13 cellular contexts compared by ENCODE assay signal in the genomic region with DNA sequence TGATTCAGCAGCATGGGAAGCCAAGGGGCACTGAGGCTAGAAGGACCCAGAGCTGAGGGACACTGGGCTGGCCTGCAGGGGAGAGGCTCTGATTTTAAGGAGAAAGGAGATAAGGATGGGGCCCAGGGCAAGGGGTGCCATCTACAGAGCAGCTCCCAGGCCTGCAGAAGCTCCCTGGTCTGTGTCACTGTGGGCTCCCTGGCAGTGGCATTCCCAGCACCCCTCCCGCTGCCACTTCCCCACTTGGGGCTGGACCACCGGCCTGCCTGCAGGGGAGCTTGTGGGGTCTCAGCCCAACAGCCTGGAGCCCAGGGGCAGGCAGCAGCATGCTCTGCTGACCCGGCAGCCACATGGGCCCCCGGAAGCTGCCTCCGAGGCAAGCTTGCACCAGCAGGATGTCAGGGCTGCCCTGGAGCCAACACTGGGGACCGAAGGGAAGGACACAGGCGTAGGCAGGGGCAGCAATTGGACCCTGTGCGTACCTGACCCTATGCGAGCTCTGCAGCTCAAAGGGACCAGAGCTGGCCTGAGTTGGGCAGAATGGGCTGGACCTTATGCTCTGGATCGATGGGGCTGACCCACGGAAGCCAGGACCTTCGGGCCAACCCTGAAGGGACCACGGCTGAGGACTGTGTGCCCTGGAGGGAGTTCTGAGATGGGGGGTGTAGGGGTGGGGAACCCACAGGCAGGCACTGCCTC. TPM values are rescaled to one million over a fixed set of nuclear protein-coding genes. Genes with fewer than 3 reads are reported as not detected.
DNase-seq lines count a peak whose midpoint lies in the region; ATAC-seq and TF ChIP-seq lines count a peak whose summit lies in the region.
"Had no signal": no experiment of that assay in that cellular context is flagged by ENCODE, and none has a peak within 500 bp of the region (broad histone marks: within the 10 kb centered on the region; RNA-seq: fewer than 3 reads in every experiment).

No MANE protein-coding gene starts in this region.

- H3K27me3 Mint-ChIP-seq in naive thymus-derived CD4-positive, alpha-beta T cell, result no peaks in the 10 kb centered on the region

- H3K27ac ChIP-seq in MM.1S (ENCODE audit: low read length), result no peak overlapping the region
- H3K27ac ChIP-seq in epithelial cell of prostate, result peak overlapping the region; percentile 97
- no peak overlapping the region for H3K27ac ChIP-seq in naive thymus-derived CD4-positive, alpha-beta T cell (ENCODE audit: low read depth, low read length)
- H3K27ac ChIP-seq in tibial artery, result peak overlapping the region; percentile 90 to 98

- POLR2A ChIA-PET in naive thymus-derived CD4-positive, alpha-beta T cell (lab: Charles Lee), result interaction anchor here (0.9 to 4.1 kb wide), 9 partner anchors 21 to 105 kb away, joined by 4 to 60 read pairs (median 7); no protein-coding TSS in a partner anchor

- H3F3A ChIP-seq in MM.1S (ENCODE audit: insufficient read depth, low read length), result peaks cover 10% of the 10 kb centered on the region

- 0 out of 2 replicates have a peak overlapping the region, but pooled peaks have one; percentile 99 for H3K4me2 ChIP-seq in MM.1S (ENCODE audit: low read depth, low read length)

- no peaks in the 10 kb centered on the region for H3K79me2 ChIP-seq in MM.1S (ENCODE audit: low read length)

- intact Hi-C loops in naive thymus-derived CD4-positive, alpha-beta T cell (cut with micrococcal nuclease), result loop anchor here (2.0 to 5.0 kb wide), 4 partner anchors 40 to 300 kb away; a partner anchor contains a TSS
- intact Hi-C loops in tibial artery (cut with DNase I; ENCODE audit: low total_unique reads), result no loop called here

- no peak overlapping the region for H2AFZ ChIP-seq in MM.1S (ENCODE audit: low read length)

- TF ChIP-seq CTCF in MM.1S (IDR thresholded peaks at IDR 0.05; ENCODE audit: low read length) (no peak), tibial artery (IDR thresholded peaks at IDR 0.05) (no peak), GM13976 (IDR thresholded peaks at IDR 0.05; ENCODE audit: borderline replicate concordance, control extremely low read depth, extremely low read depth, insufficient read depth, missing control alignments) (no peak)

- no peaks in the 10 kb centered on the region for H3K9me2 ChIP-seq in MM.1S (replicated peaks; ENCODE audit: insufficient read depth, low read length)

- H3K27ac Mint-ChIP-seq in naive thymus-derived CD4-positive, alpha-beta T cell, result peak overlapping the region in 2 of 9 donors; percentile 48 to 63
- H3K27ac Mint-ChIP-seq: activated naive CD4-positive, alpha-beta T cell treated with anti-CD3 and anti-CD28 coated beads, Interleukin-2, amount 10 ng/mL, durations not matched to agents 7 days and 5 days; WTC11 had no signal

- H3K9ac ChIP-seq in MM.1S (ENCODE audit: low read length), result no peak overlapping the region

- H3K27me3 ChIP-seq in MM.1S (replicated peaks; ENCODE audit: insufficient read depth, low read length) (no peaks in the 10 kb centered on the region), tibial artery (no peaks in the 10 kb centered on the region)
- no peaks in the 10 kb centered on the region for H3K27me3 ChIP-seq in naive thymus-derived CD4-positive, alpha-beta T cell (ENCODE audit: control insufficient read depth in 2 of 2, insufficient read depth in 2 of 2, low read length in 2 of 2)

- peaks cover 0 to 12% (median 4%) of the 10 kb centered on the region in 11 donors for H3K9me3 Mint-ChIP-seq in naive thymus-derived CD4-positive, alpha-beta T cell
- H3K9me3 Mint-ChIP-seq: WTC11 had no signal

- DNase-seq in MM.1S (no peak), epithelial cell of prostate (ENCODE audit: low read depth, low spot score) (no peak), tibial artery (no peak), GM13976 (ENCODE audit: low spot score) (no peak)
- DNase-seq in naive thymus-derived CD4-positive, alpha-beta T cell, result no peak
- DNase-seq: activated naive CD4-positive, alpha-beta T cell treated with anti-CD3 and anti-CD28 coated beads, Interleukin-2, amount 10 ng/mL, durations not matched to agents 7 days and 5 days; islet precursor cell; Karpas-422; NK-92 treated with Interleukin-12 subunit alpha and Interleukin-12 subunit beta, amount 100 ng/mL, for 24 hours; stimulated activated CD4-positive, alpha-beta T cell treated with anti-CD3 and anti-CD28 coated beads, Interleukin-1b, Interleukin-23, amount 100 ng/mL, for 48 hours had no signal

- no peak overlapping the region for H3K4me3 ChIP-seq in MM.1S (ENCODE audit: low read length)
- H3K4me3 ChIP-seq in naive thymus-derived CD4-positive, alpha-beta T cell (ENCODE audit: low read length), result no peak overlapping the region
- no peak overlapping the region for H3K4me3 ChIP-seq in tibial artery

- no peak for ATAC-seq in naive thymus-derived CD4-positive, alpha-beta T cell
- ATAC-seq in GM18502 (IDR thresholded peaks at IDR 0.05; ENCODE audit: poor library complexity, unreplicated experiment) (no peak), GM21737 (IDR thresholded peaks at IDR 0.05; ENCODE audit: unreplicated experiment) (no peak)

- H4K20me1 ChIP-seq in MM.1S (ENCODE audit: insufficient read depth, low read length), result no peaks in the 10 kb centered on the region

- H3K4me1 ChIP-seq in MM.1S (ENCODE audit: low read length) (0 out of 2 replicates have a peak, but pooled peaks cover 4% of the 10 kb centered on the region), tibial artery (peaks cover 10 to 38% (median 29%) of the 10 kb centered on the region in 4 donors)
- peaks cover 3 to 5% of the 10 kb centered on the region in 2 donors for H3K4me1 ChIP-seq in naive thymus-derived CD4-positive, alpha-beta T cell (ENCODE audit: control insufficient read depth in 2 of 2, insufficient read depth in 2 of 2, low read length in 2 of 2)

- peaks cover 0 to 13% (median 4%) of the 10 kb centered on the region in 7 donors for H3K4me1 Mint-ChIP-seq in naive thymus-derived CD4-positive, alpha-beta T cell

- peaks cover 0 to 2% (median 0%) of the 10 kb centered on the region in 5 donors for H3K36me3 Mint-ChIP-seq in naive thymus-derived CD4-positive, alpha-beta T cell
- H3K36me3 Mint-ChIP-seq: activated naive CD4-positive, alpha-beta T cell treated with anti-CD3 and anti-CD28 coated beads, Interleukin-2, amount 10 ng/mL, durations not matched to agents 7 days and 5 days; WTC11 had no signal

- no peaks in the 10 kb centered on the region for H3K9me3 ChIP-seq in MM.1S (replicated peaks; ENCODE audit: insufficient read depth, low read length)
- peaks cover 0 to 14% (median 0%) of the 10 kb centered on the region in 3 experiments for H3K9me3 ChIP-seq in naive thymus-derived CD4-positive, alpha-beta T cell (ENCODE audit: control insufficient read depth in 2 of 3, low read length in 3 of 3)
- H3K9me3 ChIP-seq in tibial artery, result no peaks in the 10 kb centered on the region

- in situ Hi-C loops in GM13976 (cut with MboI; ENCODE audit: low sequenced_read_pairs, unreplicated experiment), result loop anchor here (25.0 kb wide), 1 partner anchor 300 kb away; no protein-coding TSS in a partner anchor

- CTCF ChIA-PET in naive thymus-derived CD4-positive, alpha-beta T cell (lab: Charles Lee), result interaction anchor here (0.6 to 5.8 kb wide), 11 partner anchors 9 to 783 kb away, joined by 3 to 39 read pairs (median 6); a partner anchor contains a TSS

- no peaks in the 10 kb centered on the region for H3K36me3 ChIP-seq in MM.1S (replicated peaks; ENCODE audit: insufficient read depth, low read length)
- H3K36me3 ChIP-seq in naive thymus-derived CD4-positive, alpha-beta T cell (ENCODE audit: control insufficient read depth in 2 of 3, insufficient read depth in 3 of 3, low read length in 3 of 3), result no peaks in the 10 kb centered on the region
- H3K36me3 ChIP-seq in tibial artery, result no peaks in the 10 kb centered on the region

- peak overlapping the region in 8 of 10 donors; percentile 9 to 89 (median 42) for H3K4me3 Mint-ChIP-seq in naive thymus-derived CD4-positive, alpha-beta T cell

RNA-seq across cellular contexts. Expression of a gene that starts 35.4 kb away (rescaled TPM):
- total RNA-seq in naive thymus-derived CD4-positive, alpha-beta T cell, result not detected
- not detected for polyA plus RNA-seq in naive thymus-derived CD4-positive, alpha-beta T cell

Comparison
In these comparisons a context has a peak if more than half of its experiments do, and no peak if none do; other contexts are left out.
1. H3K27ac ChIP-seq: peak in epithelial cell of prostate (single experiment) and tibial artery (2 of 2); none in MM.1S (single experiment) and naive thymus-derived CD4-positive, alpha-beta T cell (single experiment).